8 cellular contexts compared by ENCODE assay signal in the genomic region with DNA sequence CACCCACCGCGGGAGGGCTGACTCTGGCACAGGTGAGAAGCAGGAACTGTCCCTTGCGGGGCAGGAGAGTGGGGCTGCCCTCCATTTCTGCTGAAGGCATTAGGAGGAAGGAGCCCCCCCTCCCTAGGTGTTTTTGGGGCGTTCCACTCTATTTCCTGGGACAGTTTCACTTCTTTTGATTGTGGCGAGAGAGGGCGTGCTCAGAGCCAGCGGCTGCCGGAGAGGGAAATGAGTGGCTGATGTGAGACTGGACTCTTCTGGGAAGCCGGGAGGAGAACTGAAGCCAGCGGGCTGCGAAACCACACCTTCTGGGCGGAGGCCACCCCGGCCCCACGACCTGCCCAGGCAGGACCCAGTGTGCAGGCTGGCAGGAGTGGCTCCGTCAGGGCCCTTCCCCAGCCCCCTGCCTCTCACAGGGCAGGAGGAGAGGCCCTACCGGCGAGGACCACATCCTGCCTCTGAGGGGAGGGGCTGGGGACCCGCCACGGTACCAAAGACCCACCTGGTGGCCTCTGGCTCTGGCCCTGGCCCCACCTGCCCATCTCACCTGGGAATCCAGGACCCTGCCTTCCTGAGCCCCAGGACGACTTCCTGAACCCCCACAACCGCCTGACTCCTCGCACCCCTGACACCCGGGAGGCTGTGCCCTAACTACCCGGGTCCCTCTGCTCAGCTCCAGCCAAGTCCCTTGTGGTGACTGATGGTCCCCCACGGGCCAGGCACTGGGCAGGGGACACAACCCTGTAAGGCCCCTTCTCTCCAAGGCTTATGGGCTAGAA. TPM values are rescaled to one million over a fixed set of nuclear protein-coding genes. Genes with fewer than 3 reads are reported as not detected.
A peak's percentile ranks its signal among the peaks of the same experiment; 100 is the strongest.
DNase-seq lines count a peak whose midpoint lies in the region; ATAC-seq and TF ChIP-seq lines count a peak whose summit lies in the region.

No MANE protein-coding gene starts in this region.

- intact Hi-C loops in CD4-positive, alpha-beta T cell (cut with DNase I, micrococcal nuclease), result loop anchor here (1.0 kb wide), 1 partner anchor 31 kb away; the partner anchor contains the start of gene SH3GL1 (in 2 of the 2)

- CTCF ChIA-PET in CD4-positive, alpha-beta T cell (lab: Charles Lee), result interaction anchor here (0.9 to 4.6 kb wide), 16 partner anchors 11 to 362 kb away, joined by 3 to 63 read pairs (median 5); partner anchors contain the start of genes CHAF1A, MPND, PIAS4 and SH3GL1

- no peaks in the 10 kb centered on the region for H3K9me3 ChIP-seq in CD4-positive, alpha-beta T cell (ENCODE audit: control insufficient read depth, low read length)
- no peaks in the 10 kb centered on the region for H3K9me3 ChIP-seq in muscle layer of duodenum (ENCODE audit: control insufficient read depth in 1 of 2, low read length in 2 of 2)

- H3K4me3 ChIP-seq in muscle layer of duodenum (ENCODE audit: low read depth in 1 of 2, low read length in 2 of 2), result peak overlapping the region; percentile 0 to 23

- no peaks in the 10 kb centered on the region for H3K9me3 Mint-ChIP-seq in CD4-positive, alpha-beta T cell
- H3K9me3 Mint-ChIP-seq in stimulated activated memory B cell treated with anti-CD40 and anti-IgM and Interleukin-4, amounts not matched to agents 10 μg/mL and 1 μg/mL and 100 μg/mL, for 72 hours, result no peaks in the 10 kb centered on the region

- peak overlapping the region; percentile 90 for H3K27ac Mint-ChIP-seq in CD4-positive, alpha-beta T cell
- peak overlapping the region; percentile 96 for H3K27ac Mint-ChIP-seq in stimulated activated memory B cell treated with anti-CD40 and anti-IgM and Interleukin-4, amounts not matched to agents 10 μg/mL and 1 μg/mL and 100 μg/mL, for 72 hours

- peaks cover 30% of the 10 kb centered on the region for H3K4me1 Mint-ChIP-seq in CD4-positive, alpha-beta T cell (ENCODE audit: low read depth)
- H3K4me1 Mint-ChIP-seq in stimulated activated memory B cell treated with anti-CD40 and anti-IgM and Interleukin-4, amounts not matched to agents 10 μg/mL and 1 μg/mL and 100 μg/mL, for 72 hours, result peaks cover 67% of the 10 kb centered on the region

- no peak for TF ChIP-seq CTCF in CD4-positive, alpha-beta T cell (IDR thresholded peaks at IDR 0.05)

- H3K27ac ChIP-seq in CD4-positive, alpha-beta T cell (ENCODE audit: low read depth, low read length), result peak overlapping the region; percentile 87
- peak overlapping the region; percentile 5 for H3K27ac ChIP-seq in muscle layer of duodenum (ENCODE audit: low read length)

- peaks cover 5 to 32% of the 10 kb centered on the region in 2 donors for H3K36me3 ChIP-seq in muscle layer of duodenum (ENCODE audit: control insufficient read depth in 1 of 2, insufficient read depth in 2 of 2, low read length in 2 of 2)

- peaks cover 7% of the 10 kb centered on the region for H3K36me3 Mint-ChIP-seq in CD4-positive, alpha-beta T cell (ENCODE audit: low read depth)
- peaks cover 13% of the 10 kb centered on the region for H3K36me3 Mint-ChIP-seq in stimulated activated memory B cell treated with anti-CD40 and anti-IgM and Interleukin-4, amounts not matched to agents 10 μg/mL and 1 μg/mL and 100 μg/mL, for 72 hours

- POLR2A ChIA-PET in CD4-positive, alpha-beta T cell (lab: Charles Lee), result interaction anchor here (0.9 to 3.1 kb wide), 10 partner anchors 11 to 384 kb away, joined by 3 to 33 read pairs (median 5); partner anchors contain the start of genes CHAF1A, EEF2, HDGFL2 and MPND

- ATAC-seq in CD4-positive, alpha-beta T cell (ENCODE audit: poor library complexity), result peak; percentile 66
- ATAC-seq in GM19467 (IDR thresholded peaks at IDR 0.05; ENCODE audit: unreplicated experiment), result peak; percentile 50
- ATAC-seq in stimulated activated memory B cell treated with anti-CD40 and anti-IgM and Interleukin-4, amounts not matched to agents 10 μg/mL and 1 μg/mL and 100 μg/mL, for 72 hours, result peak; percentile 83

- peak; percentile 38 to 69 (median 50) for DNase-seq in CD4-positive, alpha-beta T cell
- DNase-seq in HPDE6-E6E7 (ENCODE audit: extremely low spot score) (peak; percentile 88), dermis blood vessel endothelial cell (peak; percentile 62), NCI-H1092 (lab: John Stamatoyannopoulos, UW) (no peak)
- DNase-seq in activated CD4-positive, alpha-beta T cell treated with anti-CD3 and anti-CD28 coated beads for 1 hour, result peak; percentile 44

- H3K27me3 ChIP-seq in CD4-positive, alpha-beta T cell (ENCODE audit: control insufficient read depth, insufficient read depth, low read length), result no peaks in the 10 kb centered on the region
- H3K27me3 ChIP-seq in muscle layer of duodenum (ENCODE audit: low read depth, low read length), result no peaks in the 10 kb centered on the region

- no peaks in the 10 kb centered on the region for H3K27me3 Mint-ChIP-seq in CD4-positive, alpha-beta T cell
- no peaks in the 10 kb centered on the region for H3K27me3 Mint-ChIP-seq in stimulated activated memory B cell treated with anti-CD40 and anti-IgM and Interleukin-4, amounts not matched to agents 10 μg/mL and 1 μg/mL and 100 μg/mL, for 72 hours

- peaks cover 13 to 57% of the 10 kb centered on the region in 2 donors for H3K4me1 ChIP-seq in muscle layer of duodenum (ENCODE audit: control insufficient read depth in 1 of 2, insufficient read depth in 2 of 2, low read length in 2 of 2)

- H3K4me3 Mint-ChIP-seq in CD4-positive, alpha-beta T cell, result peak overlapping the region; percentile 90
- H3K4me3 Mint-ChIP-seq in stimulated activated memory B cell treated with anti-CD40 and anti-IgM and Interleukin-4, amounts not matched to agents 10 μg/mL and 1 μg/mL and 100 μg/mL, for 72 hours, result peak overlapping the region; percentile 75

RNA-seq across cellular contexts. Expression of gene MPND, which starts 25.9 kb away (rescaled TPM):
- 10 to 100 TPM; 10.3 to 11.0 TPM for total RNA-seq in CD4-positive, alpha-beta T cell
- total RNA-seq in dermis blood vessel endothelial cell, result 6.5 and 7.7 TPM in 2 replicates

RNA-seq across cellular contexts. Expression of gene STAP2, which starts 30.7 kb away (rescaled TPM):
- 1 to 10 TPM; 1.7 to 1.8 TPM for total RNA-seq in CD4-positive, alpha-beta T cell
- 28.1 and 36.6 TPM in 2 replicates for total RNA-seq in dermis blood vessel endothelial cell

RNA-seq across cellular contexts. Expression of gene SH3GL1, which starts 31.0 kb away (rescaled TPM):
- 10 to 100 TPM; 39.3 to 40.9 TPM for total RNA-seq in CD4-positive, alpha-beta T cell
- total RNA-seq in dermis blood vessel endothelial cell, result 38.6 and 102 TPM in 2 replicates

RNA-seq across cellular contexts. Expression of gene CHAF1A, which starts 33.1 kb away (rescaled TPM):
- 10 to 100 TPM; 27.5 to 27.8 TPM for total RNA-seq in CD4-positive, alpha-beta T cell
- total RNA-seq in dermis blood vessel endothelial cell, result 8.7 and 19.5 TPM in 2 replicates

Comparison
In these comparisons a context has a peak if more than half of its experiments do, and no peak if none do; other contexts are left out.
1. RNA of gene STAP2, which starts 30.7 kb away (total RNA-seq): 28.1 to 36.6 TPM in dermis blood vessel endothelial cell; 1.7 to 1.8 TPM in CD4-positive, alpha-beta T cell; every median in the first group is over 10 times any median in the second.
2. Peak in every context shown above with its lines, with median percentiles within 50 percentile points of each other: ATAC-seq.